In the genomic region with DNA sequence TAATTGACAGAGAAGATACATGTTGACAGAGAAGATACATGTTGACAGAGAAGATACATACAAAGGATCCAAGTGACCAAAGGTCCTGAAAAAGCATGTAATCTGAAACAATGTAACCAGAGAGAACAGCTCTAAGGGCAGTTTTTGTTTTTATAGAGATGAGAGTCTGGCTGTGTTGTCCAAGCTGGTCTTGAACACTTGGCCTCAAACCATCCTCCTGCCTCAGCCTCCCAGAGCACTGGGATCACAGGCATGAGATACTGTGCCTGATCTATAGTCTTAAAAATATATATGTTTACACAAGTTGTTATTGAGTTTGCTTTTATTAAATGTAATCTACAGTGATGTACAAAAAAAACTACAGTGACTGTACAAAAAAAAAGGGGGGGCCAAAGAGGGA, we compare ENCODE assay signal across 1 cellular context.
TF ChIP-seq lines count a peak whose summit lies in the region.

No MANE protein-coding gene starts in this region.

TF ChIP-seq in HepG2, 621 proteins besides CTCF, POLR2A, EP300 and RAD21:
- TF ChIP-seq, protein P1, sequence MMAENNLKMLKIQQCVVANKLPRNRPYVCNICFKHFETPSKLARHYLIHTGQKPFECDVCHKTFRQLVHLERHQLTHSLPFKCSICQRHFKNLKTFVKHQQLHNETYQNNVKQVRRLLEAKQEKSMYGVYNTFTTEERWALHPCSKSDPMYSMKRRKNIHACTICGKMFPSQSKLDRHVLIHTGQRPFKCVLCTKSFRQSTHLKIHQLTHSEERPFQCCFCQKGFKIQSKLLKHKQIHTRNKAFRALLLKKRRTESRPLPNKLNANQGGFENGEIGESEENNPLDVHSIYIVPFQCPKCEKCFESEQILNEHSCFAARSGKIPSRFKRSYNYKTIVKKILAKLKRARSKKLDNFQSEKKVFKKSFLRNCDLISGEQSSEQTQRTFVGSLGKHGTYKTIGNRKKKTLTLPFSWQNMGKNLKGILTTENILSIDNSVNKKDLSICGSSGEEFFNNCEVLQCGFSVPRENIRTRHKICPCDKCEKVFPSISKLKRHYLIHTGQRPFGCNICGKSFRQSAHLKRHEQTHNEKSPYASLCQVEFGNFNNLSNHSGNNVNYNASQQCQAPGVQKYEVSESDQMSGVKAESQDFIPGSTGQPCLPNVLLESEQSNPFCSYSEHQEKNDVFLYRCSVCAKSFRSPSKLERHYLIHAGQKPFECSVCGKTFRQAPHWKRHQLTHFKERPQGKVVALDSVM (CRISPR knock-in tag; IDR thresholded peaks at IDR 0.05): peak; percentile 73
- peak; percentile 60; the same call in 1 of the 2 replicates for TF ChIP-seq ZNF121 (CRISPR knock-in tag; IDR thresholded peaks at IDR 0.05)
- no peak for TF ChIP-seq ZNF256 (CRISPR knock-in tag; conservative IDR thresholded peaks at IDR 0.05)
- TF ChIP-seq ZNF772 (CRISPR knock-in tag; IDR thresholded peaks at IDR 0.05): no peak
- TF ChIP-seq SRY (CRISPR knock-in tag; IDR thresholded peaks at IDR 0.05): no peak
